In the genomic region with DNA sequence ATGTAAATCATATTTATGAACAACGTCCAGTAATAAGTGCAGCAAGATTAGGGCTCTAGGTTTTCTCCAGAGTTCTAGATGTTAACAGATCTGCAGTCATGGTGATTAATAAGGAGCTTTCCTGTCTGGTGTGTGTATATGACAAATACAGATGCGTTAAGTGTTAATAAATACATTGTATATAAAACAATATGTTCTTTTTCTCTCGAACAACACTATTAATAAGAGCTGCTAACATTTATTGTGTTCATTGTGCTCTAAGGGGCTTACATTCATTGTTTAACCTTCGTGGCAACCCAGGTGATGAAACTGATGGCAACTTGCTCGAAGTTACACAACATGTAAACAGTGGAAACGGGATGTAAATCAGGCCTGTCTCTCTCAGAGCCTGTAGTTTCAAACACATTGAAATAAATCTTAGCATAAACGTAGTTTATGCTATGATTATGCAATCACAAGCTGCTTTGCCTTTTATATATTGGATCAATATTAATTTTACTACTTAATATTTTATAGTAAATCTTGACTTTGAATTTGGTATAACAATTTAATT, we compare ENCODE assay signal across 2 cellular contexts.
A peak's percentile ranks its signal among the peaks of the same experiment; 100 is the strongest.
TF ChIP-seq lines count a peak whose summit lies in the region.

No MANE protein-coding gene starts in this region.

TF ChIP-seq in IMR-90, 13 proteins besides CTCF, POLR2A, EP300 and RAD21:
- no peak for TF ChIP-seq RCOR1 (IDR thresholded peaks at IDR 0.05; ENCODE audit: insufficient replicate concordance, low read length)
- peak; percentile 74 for TF ChIP-seq CEBPB (IDR thresholded peaks at IDR 0.05; ENCODE audit: low read depth, low read length)

TF ChIP-seq in K562, 482 proteins besides CTCF, POLR2A, EP300 and RAD21 (continues in another document):
- TF ChIP-seq ZFP36 (IDR thresholded peaks at IDR 0.05; ENCODE audit: low read depth, low read length, partially characterized antibody) (no peak), TCF7 (IDR thresholded peaks at IDR 0.05; ENCODE audit: borderline replicate concordance) (no peak), ARNT (IDR thresholded peaks at IDR 0.05) (no peak; a peak in 1 of 4 replicates), TRIM24 (IDR thresholded peaks at IDR 0.05) (peak; percentile 95 to 96), SIN3B (IDR thresholded peaks at IDR 0.05; ENCODE audit: low read depth) (0 out of 2 replicates have a peak, but pooled peaks have one; percentile 3), ZNF57 (CRISPR knock-in tag; IDR thresholded peaks at IDR 0.05) (no peak), THRAP3 (IDR thresholded peaks at IDR 0.05; ENCODE audit: borderline replicate concordance) (no peak), CHAMP1 (IDR thresholded peaks at IDR 0.05) (no peak), ADNP (tag; IDR thresholded peaks at IDR 0.05) (no peak), ZBTB43 (CRISPR knock-in tag; IDR thresholded peaks at IDR 0.05) (no peak), ZSCAN32 (CRISPR knock-in tag; IDR thresholded peaks at IDR 0.05) (0 out of 2 replicates have a peak, but pooled peaks have one; percentile 44), CHCHD3 (CRISPR knock-in tag; IDR thresholded peaks at IDR 0.05) (no peak), ARID4B (CRISPR knock-in tag; IDR thresholded peaks at IDR 0.05) (no peak), GTF2A2 (tag; IDR thresholded peaks at IDR 0.05) (no peak), PCBP2 (IDR thresholded peaks at IDR 0.05; ENCODE audit: low read depth, low read length, poor library complexity, severe bottlenecking) (no peak), KHSRP (IDR thresholded peaks at IDR 0.05) (no peak), NFATC3 (IDR thresholded peaks at IDR 0.05) (no peak), SMARCA5 (IDR thresholded peaks at IDR 0.05) (no peak), SFPQ (IDR thresholded peaks at IDR 0.05; ENCODE audit: low read depth, low read length) (no peak), PHB (CRISPR knock-in tag; IDR thresholded peaks at IDR 0.05) (no peak)
- TF ChIP-seq, protein P1, sequence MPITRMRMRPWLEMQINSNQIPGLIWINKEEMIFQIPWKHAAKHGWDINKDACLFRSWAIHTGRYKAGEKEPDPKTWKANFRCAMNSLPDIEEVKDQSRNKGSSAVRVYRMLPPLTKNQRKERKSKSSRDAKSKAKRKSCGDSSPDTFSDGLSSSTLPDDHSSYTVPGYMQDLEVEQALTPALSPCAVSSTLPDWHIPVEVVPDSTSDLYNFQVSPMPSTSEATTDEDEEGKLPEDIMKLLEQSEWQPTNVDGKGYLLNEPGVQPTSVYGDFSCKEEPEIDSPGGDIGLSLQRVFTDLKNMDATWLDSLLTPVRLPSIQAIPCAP (CRISPR knock-in tag; IDR thresholded peaks at IDR 0.05; ENCODE audit: borderline replicate concordance), result no peak
- TF ChIP-seq, protein P2, sequence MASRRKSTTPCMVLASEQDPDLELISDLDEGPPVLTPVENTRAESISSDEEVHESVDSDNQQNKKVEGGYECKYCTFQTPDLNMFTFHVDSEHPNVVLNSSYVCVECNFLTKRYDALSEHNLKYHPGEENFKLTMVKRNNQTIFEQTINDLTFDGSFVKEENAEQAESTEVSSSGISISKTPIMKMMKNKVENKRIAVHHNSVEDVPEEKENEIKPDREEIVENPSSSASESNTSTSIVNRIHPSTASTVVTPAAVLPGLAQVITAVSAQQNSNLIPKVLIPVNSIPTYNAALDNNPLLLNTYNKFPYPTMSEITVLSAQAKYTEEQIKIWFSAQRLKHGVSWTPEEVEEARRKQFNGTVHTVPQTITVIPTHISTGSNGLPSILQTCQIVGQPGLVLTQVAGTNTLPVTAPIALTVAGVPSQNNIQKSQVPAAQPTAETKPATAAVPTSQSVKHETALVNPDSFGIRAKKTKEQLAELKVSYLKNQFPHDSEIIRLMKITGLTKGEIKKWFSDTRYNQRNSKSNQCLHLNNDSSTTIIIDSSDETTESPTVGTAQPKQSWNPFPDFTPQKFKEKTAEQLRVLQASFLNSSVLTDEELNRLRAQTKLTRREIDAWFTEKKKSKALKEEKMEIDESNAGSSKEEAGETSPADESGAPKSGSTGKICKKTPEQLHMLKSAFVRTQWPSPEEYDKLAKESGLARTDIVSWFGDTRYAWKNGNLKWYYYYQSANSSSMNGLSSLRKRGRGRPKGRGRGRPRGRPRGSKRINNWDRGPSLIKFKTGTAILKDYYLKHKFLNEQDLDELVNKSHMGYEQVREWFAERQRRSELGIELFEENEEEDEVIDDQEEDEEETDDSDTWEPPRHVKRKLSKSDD (conservative IDR thresholded peaks at IDR 0.05; ENCODE audit: low read length), result no peak
- TF ChIP-seq, protein P3, sequence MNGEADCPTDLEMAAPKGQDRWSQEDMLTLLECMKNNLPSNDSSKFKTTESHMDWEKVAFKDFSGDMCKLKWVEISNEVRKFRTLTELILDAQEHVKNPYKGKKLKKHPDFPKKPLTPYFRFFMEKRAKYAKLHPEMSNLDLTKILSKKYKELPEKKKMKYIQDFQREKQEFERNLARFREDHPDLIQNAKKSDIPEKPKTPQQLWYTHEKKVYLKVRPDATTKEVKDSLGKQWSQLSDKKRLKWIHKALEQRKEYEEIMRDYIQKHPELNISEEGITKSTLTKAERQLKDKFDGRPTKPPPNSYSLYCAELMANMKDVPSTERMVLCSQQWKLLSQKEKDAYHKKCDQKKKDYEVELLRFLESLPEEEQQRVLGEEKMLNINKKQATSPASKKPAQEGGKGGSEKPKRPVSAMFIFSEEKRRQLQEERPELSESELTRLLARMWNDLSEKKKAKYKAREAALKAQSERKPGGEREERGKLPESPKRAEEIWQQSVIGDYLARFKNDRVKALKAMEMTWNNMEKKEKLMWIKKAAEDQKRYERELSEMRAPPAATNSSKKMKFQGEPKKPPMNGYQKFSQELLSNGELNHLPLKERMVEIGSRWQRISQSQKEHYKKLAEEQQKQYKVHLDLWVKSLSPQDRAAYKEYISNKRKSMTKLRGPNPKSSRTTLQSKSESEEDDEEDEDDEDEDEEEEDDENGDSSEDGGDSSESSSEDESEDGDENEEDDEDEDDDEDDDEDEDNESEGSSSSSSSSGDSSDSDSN (IDR thresholded peaks at IDR 0.05; ENCODE audit: borderline replicate concordance in 1 of 2, low read depth in 2 of 2, low read length in 2 of 2), result no peak
- TF ChIP-seq, protein P4, sequence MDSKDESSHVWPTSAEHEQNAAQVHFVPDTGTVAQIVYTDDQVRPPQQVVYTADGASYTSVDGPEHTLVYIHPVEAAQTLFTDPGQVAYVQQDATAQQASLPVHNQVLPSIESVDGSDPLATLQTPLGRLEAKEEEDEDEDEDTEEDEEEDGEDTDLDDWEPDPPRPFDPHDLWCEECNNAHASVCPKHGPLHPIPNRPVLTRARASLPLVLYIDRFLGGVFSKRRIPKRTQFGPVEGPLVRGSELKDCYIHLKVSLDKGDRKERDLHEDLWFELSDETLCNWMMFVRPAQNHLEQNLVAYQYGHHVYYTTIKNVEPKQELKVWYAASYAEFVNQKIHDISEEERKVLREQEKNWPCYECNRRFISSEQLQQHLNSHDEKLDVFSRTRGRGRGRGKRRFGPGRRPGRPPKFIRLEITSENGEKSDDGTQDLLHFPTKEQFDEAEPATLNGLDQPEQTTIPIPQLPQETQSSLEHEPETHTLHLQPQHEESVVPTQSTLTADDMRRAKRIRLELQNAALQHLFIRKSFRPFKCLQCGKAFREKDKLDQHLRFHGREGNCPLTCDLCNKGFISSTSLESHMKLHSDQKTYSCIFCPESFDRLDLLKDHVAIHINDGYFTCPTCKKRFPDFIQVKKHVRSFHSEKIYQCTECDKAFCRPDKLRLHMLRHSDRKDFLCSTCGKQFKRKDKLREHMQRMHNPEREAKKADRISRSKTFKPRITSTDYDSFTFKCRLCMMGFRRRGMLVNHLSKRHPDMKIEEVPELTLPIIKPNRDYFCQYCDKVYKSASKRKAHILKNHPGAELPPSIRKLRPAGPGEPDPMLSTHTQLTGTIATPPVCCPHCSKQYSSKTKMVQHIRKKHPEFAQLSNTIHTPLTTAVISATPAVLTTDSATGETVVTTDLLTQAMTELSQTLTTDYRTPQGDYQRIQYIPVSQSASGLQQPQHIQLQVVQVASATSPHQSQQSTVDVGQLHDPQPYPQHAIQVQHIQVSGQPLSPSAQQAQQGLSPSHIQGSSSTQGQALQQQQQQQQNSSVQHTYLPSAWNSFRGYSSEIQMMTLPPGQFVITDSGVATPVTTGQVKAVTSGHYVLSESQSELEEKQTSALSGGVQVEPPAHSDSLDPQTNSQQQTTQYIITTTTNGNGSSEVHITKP (IDR thresholded peaks at IDR 0.05; ENCODE audit: partially characterized antibody), result no peak
- TF ChIP-seq, protein P5, sequence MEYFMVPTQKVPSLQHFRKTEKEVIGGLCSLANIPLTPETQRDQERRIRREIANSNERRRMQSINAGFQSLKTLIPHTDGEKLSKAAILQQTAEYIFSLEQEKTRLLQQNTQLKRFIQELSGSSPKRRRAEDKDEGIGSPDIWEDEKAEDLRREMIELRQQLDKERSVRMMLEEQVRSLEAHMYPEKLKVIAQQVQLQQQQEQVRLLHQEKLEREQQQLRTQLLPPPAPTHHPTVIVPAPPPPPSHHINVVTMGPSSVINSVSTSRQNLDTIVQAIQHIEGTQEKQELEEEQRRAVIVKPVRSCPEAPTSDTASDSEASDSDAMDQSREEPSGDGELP (CRISPR knock-in tag; IDR thresholded peaks at IDR 0.05; ENCODE audit: borderline replicate concordance), result no peak
- TF ChIP-seq, protein P6, sequence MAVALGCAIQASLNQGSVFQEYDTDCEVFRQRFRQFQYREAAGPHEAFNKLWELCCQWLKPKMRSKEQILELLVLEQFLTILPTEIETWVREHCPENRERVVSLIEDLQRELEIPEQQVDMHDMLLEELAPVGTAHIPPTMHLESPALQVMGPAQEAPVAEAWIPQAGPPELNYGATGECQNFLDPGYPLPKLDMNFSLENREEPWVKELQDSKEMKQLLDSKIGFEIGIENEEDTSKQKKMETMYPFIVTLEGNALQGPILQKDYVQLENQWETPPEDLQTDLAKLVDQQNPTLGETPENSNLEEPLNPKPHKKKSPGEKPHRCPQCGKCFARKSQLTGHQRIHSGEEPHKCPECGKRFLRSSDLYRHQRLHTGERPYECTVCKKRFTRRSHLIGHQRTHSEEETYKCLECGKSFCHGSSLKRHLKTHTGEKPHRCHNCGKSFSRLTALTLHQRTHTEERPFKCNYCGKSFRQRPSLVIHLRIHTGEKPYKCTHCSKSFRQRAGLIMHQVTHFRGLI (CRISPR knock-in tag; IDR thresholded peaks at IDR 0.05), result 0 out of 2 replicates have a peak, but pooled peaks have one; percentile 17
